Comparison of ENCODE assay signal across 7 cellular contexts in the genomic region with DNA sequence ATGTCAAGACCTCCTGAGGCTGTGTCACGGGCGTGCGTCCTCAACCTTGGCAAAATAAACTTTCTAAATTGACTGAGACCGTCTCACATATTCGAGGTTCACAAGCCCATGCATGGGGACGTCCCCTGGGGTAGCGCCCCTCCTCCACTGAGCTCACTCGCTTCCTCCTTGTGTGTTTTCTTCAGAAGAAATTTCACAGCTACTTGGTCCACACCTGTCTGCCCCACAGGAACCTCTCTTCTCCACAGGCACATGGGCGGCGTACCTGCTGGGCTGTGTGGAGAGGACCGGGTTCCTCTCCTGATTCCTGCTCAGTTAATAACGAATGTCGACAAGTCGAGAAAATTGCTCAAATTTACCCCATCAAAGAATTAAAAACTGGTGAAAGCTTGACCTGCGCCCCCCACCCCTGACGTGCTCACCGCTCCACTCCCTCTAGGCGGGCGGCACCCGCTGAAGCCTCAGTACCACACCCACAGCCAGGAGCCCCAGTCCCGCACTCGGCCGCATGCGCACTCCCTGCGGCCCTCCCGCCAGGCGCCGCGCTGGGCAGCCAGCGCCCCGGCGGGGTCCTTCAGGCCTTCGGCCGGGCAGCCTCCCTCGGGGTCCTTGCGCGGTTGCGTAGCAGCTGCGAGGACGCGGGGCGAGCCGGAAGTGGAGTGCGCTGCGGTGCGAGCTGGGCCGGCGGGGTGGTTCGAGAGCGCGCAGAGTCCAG. TPM values are rescaled to one million over a fixed set of nuclear protein-coding genes. Genes with fewer than 3 reads are reported as not detected.
DNase-seq lines count a peak whose midpoint lies in the region; ATAC-seq, FAIRE-seq and TF ChIP-seq lines count a peak whose summit lies in the region.
"Not testable (repeated sequence)": the region's sequence is repeated elsewhere in the genome, so short reads cannot be mapped to it uniquely, and the experiment has no call there.

A gene (plus strand): TSS at position 651 of the 715 bp plus-strand sequence. CDS start 1,341 bp downstream, outside the sequence.

- intact Hi-C loops in endothelial cell of umbilical vein (cut with micrococcal nuclease); lower lobe of right lung (cut with DNase I): not testable (repeated sequence)

- H3K4me3 ChIP-seq in OCI-LY1 (ENCODE audit: low read depth, low read length, poor library complexity, severe bottlenecking) (peak within 1 kb of the TSS; percentile 66), endothelial cell of umbilical vein (replicated peaks in 1 of 3; ENCODE audit: insufficient read depth in 1 of 3, low read depth in 1 of 3, low read length in 3 of 3) (peak within 1 kb of the TSS; percentile 13 to 54 (median 51)), lower lobe of right lung (peak within 1 kb of the TSS; percentile 55)

- ATAC-seq in GM18861 (IDR thresholded peaks at IDR 0.05; ENCODE audit: unreplicated experiment) (peak; percentile 96), HG02938 (IDR thresholded peaks at IDR 0.05; ENCODE audit: unreplicated experiment) (peak; percentile 90), lower lobe of right lung (peak; percentile 99 to 100)

- H3K27ac ChIP-seq in OCI-LY1 (ENCODE audit: low read depth, low read length, poor library complexity, severe bottlenecking) (peak within 1 kb of the TSS; percentile 23), lower lobe of right lung (peak within 1 kb of the TSS; percentile 24)
- not testable (repeated sequence) for H3K27ac ChIP-seq in endothelial cell of umbilical vein (ENCODE audit: insufficient read depth, low read depth, low read length)

- not testable (repeated sequence) for H4K20me1 ChIP-seq in OCI-LY1 (ENCODE audit: insufficient read depth, low read length); endothelial cell of umbilical vein (replicated peaks; ENCODE audit: control insufficient read depth, extremely low read depth, insufficient read depth, low read length)

- peak within 1 kb of the TSS; percentile 69 for H3K4me2 ChIP-seq in OCI-LY1 (ENCODE audit: low read length)
- not testable (repeated sequence) for H3K4me2 ChIP-seq in endothelial cell of umbilical vein (ENCODE audit: insufficient read depth, low read length)

- POLR2A ChIA-PET in endothelial cell of umbilical vein (lab: Charles Lee): not testable (repeated sequence)

- not testable (repeated sequence) for H3K9me3 ChIP-seq in OCI-LY1 (ENCODE audit: low read length); endothelial cell of umbilical vein (replicated peaks; ENCODE audit: control insufficient read depth, insufficient read depth, low read length); lower lobe of right lung

- peak within 1 kb of the TSS; percentile 73 for H3K9ac ChIP-seq in OCI-LY1 (ENCODE audit: low read length)
- not testable (repeated sequence) for H3K9ac ChIP-seq in endothelial cell of umbilical vein (replicated peaks; ENCODE audit: extremely low read depth, insufficient read depth, low read length)

- not testable (repeated sequence) for TF ChIP-seq POLR2A in endothelial cell of umbilical vein (IDR thresholded peaks at IDR 0.05; ENCODE audit: low read depth, low read length)

- not testable (repeated sequence) for H3K36me3 ChIP-seq in OCI-LY1 (ENCODE audit: insufficient read depth, low read length); endothelial cell of umbilical vein (ENCODE audit: control insufficient read depth in 2 of 2, extremely low read depth in 1 of 2, insufficient read depth in 2 of 2, low read length in 2 of 2); lower lobe of right lung

- not testable (repeated sequence) for H2AFZ ChIP-seq in OCI-LY1 (ENCODE audit: low read length)
- H2AFZ ChIP-seq in endothelial cell of umbilical vein (ENCODE audit: low read depth, low read length): peak within 1 kb of the TSS; percentile 36

- FAIRE-seq in endothelial cell of umbilical vein (lab: Jason Lieb, UNC): peak; percentile 83

- TF ChIP-seq CTCF in OCI-LY1 (IDR thresholded peaks at IDR 0.05; ENCODE audit: low read length); endothelial cell of umbilical vein (IDR thresholded peaks at IDR 0.05; ENCODE audit: extremely low read depth in 1 of 2, insufficient read depth in 1 of 2, low read depth in 1 of 2, low read length in 2 of 2); lower lobe of right lung (IDR thresholded peaks at IDR 0.05): not testable (repeated sequence)

- not testable (repeated sequence) for H3K9me1 ChIP-seq in endothelial cell of umbilical vein (replicated peaks; ENCODE audit: control insufficient read depth, extremely low read depth, insufficient read depth, low read length)

- H3K9me2 ChIP-seq in OCI-LY1 (ENCODE audit: low read depth, low read length): not testable (repeated sequence)

- dilution Hi-C loops in endothelial cell of umbilical vein (cut with MboI; ENCODE audit: extremely low pct_ligation_motif_present, low sequenced_read_pairs): not testable (repeated sequence)

- H3F3A ChIP-seq in OCI-LY1 (ENCODE audit: insufficient read depth, low read length): not testable (repeated sequence)

- BruUV-seq in endothelial cell of umbilical vein (replicated peaks; lab: Mats Ljungman, UMichigan): TSS peak; percentile 80

- H3K4me1 ChIP-seq in OCI-LY1 (ENCODE audit: insufficient read depth, low read length, severe bottlenecking); endothelial cell of umbilical vein (ENCODE audit: control insufficient read depth, extremely low read depth, insufficient read depth, low read length); lower lobe of right lung: not testable (repeated sequence)

- not testable (repeated sequence) for H3K27me3 ChIP-seq in OCI-LY1 (ENCODE audit: insufficient read depth, low read length); endothelial cell of umbilical vein (ENCODE audit: control insufficient read depth in 2 of 2, insufficient read depth in 2 of 2, low read length in 2 of 2); lower lobe of right lung (ENCODE audit: low read depth)

- DNase-seq in activated T-cell treated with anti-CD3 and anti-CD28 coated beads for 48 hours (ENCODE audit: low read depth) (peak; percentile 87), endothelial cell of umbilical vein (ENCODE audit: low read depth, low spot score) (peak; percentile 83), lower lobe of right lung (peak; percentile 91)
- DNase-seq in stimulated activated CD4-positive, alpha-beta T cell treated with anti-CD3 and anti-CD28 coated beads, Interleukin-15, amount 100 ng/mL, for 1 hour (ENCODE audit: low read depth in 1 of 2, low spot score in 1 of 2): peak; percentile 81 to 84

- H3K79me2 ChIP-seq in OCI-LY1 (ENCODE audit: insufficient read depth, low read length); endothelial cell of umbilical vein (ENCODE audit: control insufficient read depth, insufficient read depth, low read length): not testable (repeated sequence)

- CTCF ChIA-PET in endothelial cell of umbilical vein (lab: Charles Lee): not testable (repeated sequence)

TF ChIP-seq in endothelial cell of umbilical vein, 7 proteins besides CTCF, POLR2A, EP300 and RAD21:
- TF ChIP-seq MYC (IDR thresholded peaks at IDR 0.05; ENCODE audit: low read depth, low read length) (peak; percentile 22), POLR2AphosphoS5 (IDR thresholded peaks at IDR 0.05; ENCODE audit: insufficient read depth, low read depth, low read length) (peak; percentile 42)
- TF ChIP-seq, protein P1, sequence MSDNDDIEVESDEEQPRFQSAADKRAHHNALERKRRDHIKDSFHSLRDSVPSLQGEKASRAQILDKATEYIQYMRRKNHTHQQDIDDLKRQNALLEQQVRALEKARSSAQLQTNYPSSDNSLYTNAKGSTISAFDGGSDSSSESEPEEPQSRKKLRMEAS (IDR thresholded peaks at IDR 0.05; ENCODE audit: insufficient read depth, insufficient read length): peak; percentile 29

RNA-seq across cellular contexts. Expression of the gene that starts here (rescaled TPM):
- total RNA-seq in endothelial cell of umbilical vein (10.8 and 12.2 TPM in 2 replicates), lower lobe of right lung (28.9 TPM)
- polyA plus RNA-seq in endothelial cell of umbilical vein: 9.4 and 12.4 TPM in 2 replicates
- 6.5 and 6.8 TPM in 2 replicates for polyA plus RNA-seq in endothelial cell of umbilical vein (2011; cell fraction: cytosol; rRNA removed)
- 41.0 and 49.9 TPM in 2 replicates for polyA plus RNA-seq in endothelial cell of umbilical vein (2011; cell fraction: nucleus; rRNA removed)
- 6.7 and 6.8 TPM in 2 replicates for polyA plus RNA-seq in endothelial cell of umbilical vein (2012)
- 14.4 and 14.8 TPM in 2 replicates for polyA minus RNA-seq in endothelial cell of umbilical vein
- polyA minus RNA-seq in endothelial cell of umbilical vein (2011; cell fraction: cytosol; rRNA and poly(A)+ RNA removed): 2.7 TPM
- polyA minus RNA-seq in endothelial cell of umbilical vein (2011; cell fraction: nucleus; rRNA and poly(A)+ RNA removed): 13.6 and 16.4 TPM in 2 replicates
